1 cellular context compared by ENCODE assay signal in the genomic region with DNA sequence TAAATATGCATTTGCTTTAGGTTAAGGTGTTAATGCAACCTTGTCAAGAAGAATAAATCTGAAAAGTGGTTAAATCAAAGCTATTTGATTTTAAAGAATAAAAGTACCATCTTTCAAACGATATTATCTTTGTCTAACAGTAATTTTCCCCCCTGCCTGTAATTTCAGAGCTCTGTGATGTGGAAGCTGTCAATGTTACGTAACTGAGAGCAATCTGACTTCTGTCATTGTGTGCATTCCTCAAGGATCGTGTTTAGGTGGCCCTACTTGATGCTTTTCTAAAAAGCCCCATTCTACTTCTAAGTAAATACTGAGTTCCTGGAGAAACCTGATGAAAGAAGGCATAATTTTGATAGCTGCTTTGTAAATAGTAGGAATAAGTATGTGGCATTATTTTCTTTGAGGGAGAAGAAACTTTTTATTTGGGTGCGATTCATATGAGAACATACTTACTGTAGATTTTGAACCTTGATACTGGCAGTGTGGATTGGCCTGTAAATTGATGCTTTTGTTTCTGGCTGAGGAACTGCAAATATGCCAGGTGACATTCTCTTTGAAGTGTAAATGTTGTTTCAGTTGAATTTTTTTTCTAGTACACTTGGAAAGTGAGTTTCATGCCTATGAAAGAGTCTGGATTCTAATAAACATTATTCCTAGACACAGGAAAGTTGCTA.
TF ChIP-seq lines count a peak whose summit lies in the region.

No MANE protein-coding gene starts in this region.

TF ChIP-seq in HepG2, 621 proteins besides CTCF, POLR2A, EP300 and RAD21 (continued from another document and continues in another):
- no peak for TF ChIP-seq SMYD3 (CRISPR knock-in tag; IDR thresholded peaks at IDR 0.05)
- TF ChIP-seq GZF1 (CRISPR knock-in tag; IDR thresholded peaks at IDR 0.05): no peak
- TF ChIP-seq ZNF768 (CRISPR knock-in tag; IDR thresholded peaks at IDR 0.05): no peak
- peak; percentile 68 for TF ChIP-seq CEBPG (CRISPR knock-in tag; IDR thresholded peaks at IDR 0.05)
- TF ChIP-seq, protein P1, sequence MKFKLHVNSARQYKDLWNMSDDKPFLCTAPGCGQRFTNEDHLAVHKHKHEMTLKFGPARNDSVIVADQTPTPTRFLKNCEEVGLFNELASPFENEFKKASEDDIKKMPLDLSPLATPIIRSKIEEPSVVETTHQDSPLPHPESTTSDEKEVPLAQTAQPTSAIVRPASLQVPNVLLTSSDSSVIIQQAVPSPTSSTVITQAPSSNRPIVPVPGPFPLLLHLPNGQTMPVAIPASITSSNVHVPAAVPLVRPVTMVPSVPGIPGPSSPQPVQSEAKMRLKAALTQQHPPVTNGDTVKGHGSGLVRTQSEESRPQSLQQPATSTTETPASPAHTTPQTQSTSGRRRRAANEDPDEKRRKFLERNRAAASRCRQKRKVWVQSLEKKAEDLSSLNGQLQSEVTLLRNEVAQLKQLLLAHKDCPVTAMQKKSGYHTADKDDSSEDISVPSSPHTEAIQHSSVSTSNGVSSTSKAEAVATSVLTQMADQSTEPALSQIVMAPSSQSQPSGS (CRISPR knock-in tag; IDR thresholded peaks at IDR 0.05): no peak
- TF ChIP-seq, protein P2, sequence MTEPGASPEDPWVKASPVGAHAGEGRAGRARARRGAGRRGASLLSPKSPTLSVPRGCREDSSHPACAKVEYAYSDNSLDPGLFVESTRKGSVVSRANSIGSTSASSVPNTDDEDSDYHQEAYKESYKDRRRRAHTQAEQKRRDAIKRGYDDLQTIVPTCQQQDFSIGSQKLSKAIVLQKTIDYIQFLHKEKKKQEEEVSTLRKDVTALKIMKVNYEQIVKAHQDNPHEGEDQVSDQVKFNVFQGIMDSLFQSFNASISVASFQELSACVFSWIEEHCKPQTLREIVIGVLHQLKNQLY (CRISPR knock-in tag; IDR thresholded peaks at IDR 0.05): no peak
- TF ChIP-seq, protein P3, sequence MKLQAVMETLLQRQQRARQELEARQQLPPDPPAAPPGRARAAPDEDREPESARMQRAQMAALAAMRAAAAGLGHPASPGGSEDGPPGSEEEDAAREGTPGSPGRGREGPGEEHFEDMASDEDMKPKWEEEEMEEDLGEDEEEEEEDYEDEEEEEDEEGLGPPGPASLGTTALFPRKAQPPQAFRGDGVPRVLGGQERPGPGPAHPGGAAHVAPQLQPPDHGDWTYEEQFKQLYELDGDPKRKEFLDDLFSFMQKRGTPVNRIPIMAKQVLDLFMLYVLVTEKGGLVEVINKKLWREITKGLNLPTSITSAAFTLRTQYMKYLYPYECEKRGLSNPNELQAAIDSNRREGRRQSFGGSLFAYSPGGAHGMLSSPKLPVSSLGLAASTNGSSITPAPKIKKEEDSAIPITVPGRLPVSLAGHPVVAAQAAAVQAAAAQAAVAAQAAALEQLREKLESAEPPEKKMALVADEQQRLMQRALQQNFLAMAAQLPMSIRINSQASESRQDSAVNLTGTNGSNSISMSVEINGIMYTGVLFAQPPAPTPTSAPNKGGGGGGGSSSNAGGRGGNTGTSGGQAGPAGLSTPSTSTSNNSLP (IDR thresholded peaks at IDR 0.05; ENCODE audit: low read depth, low read length): no peak
- TF ChIP-seq, protein P4, sequence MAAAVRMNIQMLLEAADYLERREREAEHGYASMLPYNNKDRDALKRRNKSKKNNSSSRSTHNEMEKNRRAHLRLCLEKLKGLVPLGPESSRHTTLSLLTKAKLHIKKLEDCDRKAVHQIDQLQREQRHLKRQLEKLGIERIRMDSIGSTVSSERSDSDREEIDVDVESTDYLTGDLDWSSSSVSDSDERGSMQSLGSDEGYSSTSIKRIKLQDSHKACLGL (CRISPR knock-in tag; IDR thresholded peaks at IDR 0.05): no peak
- TF ChIP-seq SSRP1 (CRISPR knock-in tag; IDR thresholded peaks at IDR 0.05): no peak
- TF ChIP-seq, protein P5, sequence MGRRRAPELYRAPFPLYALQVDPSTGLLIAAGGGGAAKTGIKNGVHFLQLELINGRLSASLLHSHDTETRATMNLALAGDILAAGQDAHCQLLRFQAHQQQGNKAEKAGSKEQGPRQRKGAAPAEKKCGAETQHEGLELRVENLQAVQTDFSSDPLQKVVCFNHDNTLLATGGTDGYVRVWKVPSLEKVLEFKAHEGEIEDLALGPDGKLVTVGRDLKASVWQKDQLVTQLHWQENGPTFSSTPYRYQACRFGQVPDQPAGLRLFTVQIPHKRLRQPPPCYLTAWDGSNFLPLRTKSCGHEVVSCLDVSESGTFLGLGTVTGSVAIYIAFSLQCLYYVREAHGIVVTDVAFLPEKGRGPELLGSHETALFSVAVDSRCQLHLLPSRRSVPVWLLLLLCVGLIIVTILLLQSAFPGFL (CRISPR knock-in tag; IDR thresholded peaks at IDR 0.05): no peak
- TF ChIP-seq, protein P6, sequence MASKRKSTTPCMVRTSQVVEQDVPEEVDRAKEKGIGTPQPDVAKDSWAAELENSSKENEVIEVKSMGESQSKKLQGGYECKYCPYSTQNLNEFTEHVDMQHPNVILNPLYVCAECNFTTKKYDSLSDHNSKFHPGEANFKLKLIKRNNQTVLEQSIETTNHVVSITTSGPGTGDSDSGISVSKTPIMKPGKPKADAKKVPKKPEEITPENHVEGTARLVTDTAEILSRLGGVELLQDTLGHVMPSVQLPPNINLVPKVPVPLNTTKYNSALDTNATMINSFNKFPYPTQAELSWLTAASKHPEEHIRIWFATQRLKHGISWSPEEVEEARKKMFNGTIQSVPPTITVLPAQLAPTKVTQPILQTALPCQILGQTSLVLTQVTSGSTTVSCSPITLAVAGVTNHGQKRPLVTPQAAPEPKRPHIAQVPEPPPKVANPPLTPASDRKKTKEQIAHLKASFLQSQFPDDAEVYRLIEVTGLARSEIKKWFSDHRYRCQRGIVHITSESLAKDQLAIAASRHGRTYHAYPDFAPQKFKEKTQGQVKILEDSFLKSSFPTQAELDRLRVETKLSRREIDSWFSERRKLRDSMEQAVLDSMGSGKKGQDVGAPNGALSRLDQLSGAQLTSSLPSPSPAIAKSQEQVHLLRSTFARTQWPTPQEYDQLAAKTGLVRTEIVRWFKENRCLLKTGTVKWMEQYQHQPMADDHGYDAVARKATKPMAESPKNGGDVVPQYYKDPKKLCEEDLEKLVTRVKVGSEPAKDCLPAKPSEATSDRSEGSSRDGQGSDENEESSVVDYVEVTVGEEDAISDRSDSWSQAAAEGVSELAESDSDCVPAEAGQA (IDR thresholded peaks at IDR 0.05; ENCODE audit: low read depth): no peak
- TF ChIP-seq, protein P6 (CRISPR knock-in tag; IDR thresholded peaks at IDR 0.05; ENCODE audit: borderline replicate concordance): no peak
- TF ChIP-seq ASH2L (IDR thresholded peaks at IDR 0.05; ENCODE audit: insufficient read length, low read depth, low read length): peak; percentile 30
- no peak for TF ChIP-seq ZSCAN29 (CRISPR knock-in tag; conservative IDR thresholded peaks at IDR 0.05)
- no peak for TF ChIP-seq HMGA1 (CRISPR knock-in tag; conservative IDR thresholded peaks at IDR 0.05)
- no peak for TF ChIP-seq KDM5A (IDR thresholded peaks at IDR 0.05; ENCODE audit: borderline replicate concordance, low read length)
- no peak for TF ChIP-seq ZFP82 (CRISPR knock-in tag; IDR thresholded peaks at IDR 0.05; ENCODE audit: borderline replicate concordance)
- TF ChIP-seq ZNF788 (CRISPR knock-in tag; IDR thresholded peaks at IDR 0.05; ENCODE audit: borderline replicate concordance): no peak
- TF ChIP-seq, protein P7, sequence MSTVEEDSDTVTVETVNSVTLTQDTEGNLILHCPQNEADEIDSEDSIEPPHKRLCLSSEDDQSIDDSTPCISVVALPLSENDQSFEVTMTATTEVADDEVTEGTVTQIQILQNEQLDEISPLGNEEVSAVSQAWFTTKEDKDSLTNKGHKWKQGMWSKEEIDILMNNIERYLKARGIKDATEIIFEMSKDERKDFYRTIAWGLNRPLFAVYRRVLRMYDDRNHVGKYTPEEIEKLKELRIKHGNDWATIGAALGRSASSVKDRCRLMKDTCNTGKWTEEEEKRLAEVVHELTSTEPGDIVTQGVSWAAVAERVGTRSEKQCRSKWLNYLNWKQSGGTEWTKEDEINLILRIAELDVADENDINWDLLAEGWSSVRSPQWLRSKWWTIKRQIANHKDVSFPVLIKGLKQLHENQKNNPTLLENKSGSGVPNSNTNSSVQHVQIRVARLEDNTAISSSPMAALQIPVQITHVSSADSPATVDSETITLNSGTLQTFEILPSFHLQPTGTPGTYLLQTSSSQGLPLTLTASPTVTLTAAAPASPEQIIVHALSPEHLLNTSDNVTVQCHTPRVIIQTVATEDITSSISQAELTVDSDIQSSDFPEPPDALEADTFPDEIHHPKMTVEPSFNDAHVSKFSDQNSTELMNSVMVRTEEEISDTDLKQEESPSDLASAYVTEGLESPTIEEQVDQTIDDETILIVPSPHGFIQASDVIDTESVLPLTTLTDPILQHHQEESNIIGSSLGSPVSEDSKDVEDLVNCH (CRISPR knock-in tag; IDR thresholded peaks at IDR 0.05): no peak
- TF ChIP-seq, protein P8, sequence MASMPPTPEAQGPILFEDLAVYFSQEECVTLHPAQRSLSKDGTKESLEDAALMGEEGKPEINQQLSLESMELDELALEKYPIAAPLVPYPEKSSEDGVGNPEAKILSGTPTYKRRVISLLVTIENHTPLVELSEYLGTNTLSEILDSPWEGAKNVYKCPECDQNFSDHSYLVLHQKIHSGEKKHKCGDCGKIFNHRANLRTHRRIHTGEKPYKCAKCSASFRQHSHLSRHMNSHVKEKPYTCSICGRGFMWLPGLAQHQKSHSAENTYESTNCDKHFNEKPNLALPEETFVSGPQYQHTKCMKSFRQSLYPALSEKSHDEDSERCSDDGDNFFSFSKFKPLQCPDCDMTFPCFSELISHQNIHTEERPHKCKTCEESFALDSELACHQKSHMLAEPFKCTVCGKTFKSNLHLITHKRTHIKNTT (CRISPR knock-in tag; IDR thresholded peaks at IDR 0.05): no peak
- TF ChIP-seq, protein P9, sequence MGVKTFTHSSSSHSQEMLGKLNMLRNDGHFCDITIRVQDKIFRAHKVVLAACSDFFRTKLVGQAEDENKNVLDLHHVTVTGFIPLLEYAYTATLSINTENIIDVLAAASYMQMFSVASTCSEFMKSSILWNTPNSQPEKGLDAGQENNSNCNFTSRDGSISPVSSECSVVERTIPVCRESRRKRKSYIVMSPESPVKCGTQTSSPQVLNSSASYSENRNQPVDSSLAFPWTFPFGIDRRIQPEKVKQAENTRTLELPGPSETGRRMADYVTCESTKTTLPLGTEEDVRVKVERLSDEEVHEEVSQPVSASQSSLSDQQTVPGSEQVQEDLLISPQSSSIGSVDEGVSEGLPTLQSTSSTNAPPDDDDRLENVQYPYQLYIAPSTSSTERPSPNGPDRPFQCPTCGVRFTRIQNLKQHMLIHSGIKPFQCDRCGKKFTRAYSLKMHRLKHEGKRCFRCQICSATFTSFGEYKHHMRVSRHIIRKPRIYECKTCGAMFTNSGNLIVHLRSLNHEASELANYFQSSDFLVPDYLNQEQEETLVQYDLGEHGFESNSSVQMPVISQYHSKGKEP (CRISPR knock-in tag; IDR thresholded peaks at IDR 0.05): no peak
- TF ChIP-seq, protein P10, sequence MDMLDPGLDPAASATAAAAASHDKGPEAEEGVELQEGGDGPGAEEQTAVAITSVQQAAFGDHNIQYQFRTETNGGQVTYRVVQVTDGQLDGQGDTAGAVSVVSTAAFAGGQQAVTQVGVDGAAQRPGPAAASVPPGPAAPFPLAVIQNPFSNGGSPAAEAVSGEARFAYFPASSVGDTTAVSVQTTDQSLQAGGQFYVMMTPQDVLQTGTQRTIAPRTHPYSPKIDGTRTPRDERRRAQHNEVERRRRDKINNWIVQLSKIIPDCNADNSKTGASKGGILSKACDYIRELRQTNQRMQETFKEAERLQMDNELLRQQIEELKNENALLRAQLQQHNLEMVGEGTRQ (IDR thresholded peaks at IDR 0.05; ENCODE audit: low read depth, low read length): no peak
- TF ChIP-seq, protein P10 (CRISPR knock-in tag; IDR thresholded peaks at IDR 0.05; ENCODE audit: borderline replicate concordance): no peak
- no peak for TF ChIP-seq EZH2 (conservative IDR thresholded peaks at IDR 0.05; ENCODE audit: low read depth, low read length)
- TF ChIP-seq ZSCAN30 (CRISPR knock-in tag; IDR thresholded peaks at IDR 0.05): no peak
- TF ChIP-seq MBNL3 (CRISPR knock-in tag; conservative IDR thresholded peaks at IDR 0.05): no peak
- TF ChIP-seq, protein P11, sequence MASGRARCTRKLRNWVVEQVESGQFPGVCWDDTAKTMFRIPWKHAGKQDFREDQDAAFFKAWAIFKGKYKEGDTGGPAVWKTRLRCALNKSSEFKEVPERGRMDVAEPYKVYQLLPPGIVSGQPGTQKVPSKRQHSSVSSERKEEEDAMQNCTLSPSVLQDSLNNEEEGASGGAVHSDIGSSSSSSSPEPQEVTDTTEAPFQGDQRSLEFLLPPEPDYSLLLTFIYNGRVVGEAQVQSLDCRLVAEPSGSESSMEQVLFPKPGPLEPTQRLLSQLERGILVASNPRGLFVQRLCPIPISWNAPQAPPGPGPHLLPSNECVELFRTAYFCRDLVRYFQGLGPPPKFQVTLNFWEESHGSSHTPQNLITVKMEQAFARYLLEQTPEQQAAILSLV (CRISPR knock-in tag; IDR thresholded peaks at IDR 0.05; ENCODE audit: borderline replicate concordance): no peak
- no peak for TF ChIP-seq ZNF839 (CRISPR knock-in tag; IDR thresholded peaks at IDR 0.05; ENCODE audit: borderline replicate concordance)
- TF ChIP-seq GATAD1 (CRISPR knock-in tag; IDR thresholded peaks at IDR 0.05): no peak
- TF ChIP-seq ZNF761 (CRISPR knock-in tag; conservative IDR thresholded peaks at IDR 0.05): no peak
- TF ChIP-seq NCOA5 (CRISPR knock-in tag; IDR thresholded peaks at IDR 0.05): no peak
- no peak for TF ChIP-seq SYNCRIP (IDR thresholded peaks at IDR 0.05; ENCODE audit: insufficient read depth, low read depth, low read length)
- TF ChIP-seq MXI1 (IDR thresholded peaks at IDR 0.05; ENCODE audit: borderline replicate concordance, low read depth, low read length): no peak
- TF ChIP-seq ZNF816 (CRISPR knock-in tag; IDR thresholded peaks at IDR 0.05; ENCODE audit: borderline replicate concordance): no peak
- TF ChIP-seq RELA (CRISPR knock-in tag; IDR thresholded peaks at IDR 0.05): no peak
